In genomic region chr1:16155537-16156410, GRCh38 we compare ENCODE assay signal across 1 cellular context.
A peak's percentile ranks its signal among the peaks of the same experiment; 100 is the strongest.
TF ChIP-seq lines count a peak whose summit lies in the region.

EPHA2 (minus strand) TSS chr1:16156069; CDS start chr1:16155932, 137 bp downstream.

TF ChIP-seq in HepG2, 621 proteins besides CTCF, POLR2A, EP300 and RAD21 (continued from another document and continues in another):
- TF ChIP-seq ZNF609 (CRISPR knock-in tag; IDR thresholded peaks at IDR 0.05; ENCODE audit: borderline replicate concordance) (0 out of 2 replicates have a peak, but pooled peaks have one; percentile 32), TOPORS (CRISPR knock-in tag; IDR thresholded peaks at IDR 0.05) (peak; percentile 26; the same call in 1 of the 2 replicates), NR2C2 (CRISPR knock-in tag; IDR thresholded peaks at IDR 0.05; ENCODE audit: borderline replicate concordance) (0 out of 2 replicates have a peak, but pooled peaks have one; percentile 41), RBAK (CRISPR knock-in tag; IDR thresholded peaks at IDR 0.05) (no peak), CEBPG (CRISPR knock-in tag; IDR thresholded peaks at IDR 0.05) (0 out of 2 replicates have a peak, but pooled peaks have one; percentile 7), MBNL3 (CRISPR knock-in tag; conservative IDR thresholded peaks at IDR 0.05) (no peak), MED8 (CRISPR knock-in tag; IDR thresholded peaks at IDR 0.05; ENCODE audit: insufficient replicate concordance) (peak; percentile 60), ZBTB26 (CRISPR knock-in tag; IDR thresholded peaks at IDR 0.05; ENCODE audit: borderline replicate concordance) (peak; percentile 50; the same call in 1 of the 2 replicates), SP4 (CRISPR knock-in tag; IDR thresholded peaks at IDR 0.05) (peak; percentile 70; the same call in 1 of the 2 replicates), GLI4 (CRISPR knock-in tag; IDR thresholded peaks at IDR 0.05; ENCODE audit: borderline replicate concordance) (no peak; the same call in 1 of the 2 replicates), ZNF710 (CRISPR knock-in tag; IDR thresholded peaks at IDR 0.05; ENCODE audit: borderline replicate concordance) (0 out of 2 replicates have a peak, but pooled peaks have one; percentile 20), ZBTB39 (CRISPR knock-in tag; IDR thresholded peaks at IDR 0.05) (peak; percentile 31; the same call in 1 of the 2 replicates), ZNF18 (CRISPR knock-in tag; IDR thresholded peaks at IDR 0.05; ENCODE audit: insufficient replicate concordance) (peak; percentile 70), MXI1 (IDR thresholded peaks at IDR 0.05; ENCODE audit: borderline replicate concordance, low read depth, low read length) (no peak; the same call in 2 of the 3 replicates), RARA (CRISPR knock-in tag; IDR thresholded peaks at IDR 0.05) (peak; percentile 58; the same call in 1 of the 2 replicates), HMG20B (CRISPR knock-in tag; conservative IDR thresholded peaks at IDR 0.05) (no peak), ELF4 (CRISPR knock-in tag; IDR thresholded peaks at IDR 0.05; ENCODE audit: borderline replicate concordance) (0 out of 2 replicates have a peak, but pooled peaks have one; percentile 29), ERF (CRISPR knock-in tag; IDR thresholded peaks at IDR 0.05) (peak; percentile 73; the same call in 1 of the 2 replicates), HIC2 (CRISPR knock-in tag; IDR thresholded peaks at IDR 0.05; ENCODE audit: low read depth) (peak; percentile 52; the same call in 1 of the 2 replicates), NFKB2 (CRISPR knock-in tag; IDR thresholded peaks at IDR 0.05; ENCODE audit: borderline replicate concordance) (peak; percentile 86), ZNF326 (CRISPR knock-in tag; IDR thresholded peaks at IDR 0.05; ENCODE audit: borderline replicate concordance) (no peak), DNMT3B (CRISPR knock-in tag; conservative IDR thresholded peaks at IDR 0.05) (peak; percentile 84; the same call in 1 of the 2 replicates), CHD4 (IDR thresholded peaks at IDR 0.05; ENCODE audit: borderline replicate concordance, low read length) (no peak), SRSF4 (IDR thresholded peaks at IDR 0.05; ENCODE audit: low read depth, low read length, poor library complexity, severe bottlenecking) (no peak), THAP11 (CRISPR knock-in tag; IDR thresholded peaks at IDR 0.05) (peak; percentile 49; the same call in 1 of the 2 replicates), ZNF841 (CRISPR knock-in tag; IDR thresholded peaks at IDR 0.05; ENCODE audit: borderline replicate concordance) (0 out of 2 replicates have a peak, but pooled peaks have one; percentile 44), AHDC1 (CRISPR knock-in tag; IDR thresholded peaks at IDR 0.05; ENCODE audit: borderline replicate concordance) (no peak), RCOR2 (CRISPR knock-in tag; IDR thresholded peaks at IDR 0.05) (no peak), ZNF432 (CRISPR knock-in tag; IDR thresholded peaks at IDR 0.05; ENCODE audit: borderline replicate concordance) (no peak), RBFOX2 (IDR thresholded peaks at IDR 0.05; ENCODE audit: low read depth, low read length) (peak; percentile 98), ZSCAN20 (CRISPR knock-in tag; IDR thresholded peaks at IDR 0.05; ENCODE audit: borderline replicate concordance) (peak; percentile 53; the same call in 1 of the 2 replicates), ZNF589 (CRISPR knock-in tag; conservative IDR thresholded peaks at IDR 0.05) (no peak)
